In the genomic region with DNA sequence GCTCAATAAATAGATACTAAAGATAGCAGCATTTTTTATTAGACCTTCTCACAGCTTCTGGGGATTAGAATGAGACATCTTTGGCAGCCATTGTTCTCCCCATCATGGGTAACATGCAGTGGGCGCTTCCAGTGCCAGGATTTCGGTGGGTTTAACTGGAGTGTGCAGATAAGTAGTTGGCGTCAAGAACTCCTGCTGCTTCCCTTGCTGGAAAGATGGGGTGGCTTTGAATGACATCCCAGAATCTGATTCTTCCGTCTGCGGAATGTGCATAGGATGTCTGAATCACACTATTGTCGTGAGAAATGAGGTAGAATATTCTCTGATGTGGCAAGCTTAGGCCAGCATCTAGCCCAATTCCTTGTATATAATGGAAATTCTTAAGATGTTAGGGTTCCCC, we compare ENCODE assay signal across 24 cellular contexts. TPM values are rescaled to one million over a fixed set of nuclear protein-coding genes. Genes with fewer than 3 reads are reported as not detected.
DNase-seq lines count a peak whose midpoint lies in the region; TF ChIP-seq lines count a peak whose summit lies in the region.
"Had no signal": no experiment of that assay in that cellular context is flagged by ENCODE, and none has a peak within 500 bp of the region (broad histone marks: within the 10 kb centered on the region; RNA-seq: fewer than 3 reads in every experiment).

No MANE protein-coding gene starts in this region.

- no peak overlapping the region for H3K4me2 ChIP-seq in trophoblast cell (ENCODE audit: low read length)
- H3K4me2 ChIP-seq: BLaER1, KMS-11 had no signal

- H3K27ac ChIP-seq in breast epithelium (no peak overlapping the region), trophoblast cell (ENCODE audit: low read depth, low read length) (no peak overlapping the region)
- H3K27ac ChIP-seq: BLaER1, KMS-11, RWPE1 had no signal

- peak overlapping the region; percentile 40 for H3K4me3 Mint-ChIP-seq in T-helper 2 cell treated with Interferon-gamma antibody and Interleukin-4, amounts not matched to agents 5 μg/mL and 100 μg/mL, for 36 hours
- no peak overlapping the region for H3K4me3 Mint-ChIP-seq in MCF 10A (ENCODE audit: unreplicated experiment)
- H3K4me3 Mint-ChIP-seq in activated naive CD8-positive, alpha-beta T cell treated with anti-CD3 and anti-CD28 coated beads for 36 hours = no peak overlapping the region

- H3K36me3 Mint-ChIP-seq in T-helper 2 cell treated with Interferon-gamma antibody and Interleukin-4, amounts not matched to agents 5 μg/mL and 100 μg/mL, for 36 hours (ENCODE audit: low read depth) = peaks cover 78% of the 10 kb centered on the region
- peaks cover 38% of the 10 kb centered on the region for H3K36me3 Mint-ChIP-seq in MCF 10A (ENCODE audit: insufficient read depth, unreplicated experiment)
- H3K36me3 Mint-ChIP-seq in activated naive CD8-positive, alpha-beta T cell treated with anti-CD3 and anti-CD28 coated beads for 36 hours = peaks cover 87% of the 10 kb centered on the region

- peaks cover 12% of the 10 kb centered on the region for H3K79me2 ChIP-seq in trophoblast cell (ENCODE audit: control insufficient read depth, insufficient read depth, low read length, poor library complexity)

- H3K36me3 ChIP-seq in breast epithelium (no peaks in the 10 kb centered on the region), trophoblast cell (ENCODE audit: control insufficient read depth in 1 of 2, insufficient read depth in 2 of 2, low read length in 2 of 2) (peaks cover 21 to 30% of the 10 kb centered on the region in 2 experiments)

- no peak overlapping the region for H3K4me3 ChIP-seq in breast epithelium
- no peak overlapping the region for H3K4me3 ChIP-seq in trophoblast cell (ENCODE audit: low read depth, low read length)
- H3K4me3 ChIP-seq: BLaER1 had no signal

- peak overlapping the region; percentile 9 for H3K4ac ChIP-seq in trophoblast cell (ENCODE audit: low read depth, low read length)

- H3K18ac ChIP-seq in trophoblast cell (ENCODE audit: low read length) = no peak overlapping the region

- no peaks in the 10 kb centered on the region for H3K9me3 ChIP-seq in breast epithelium
- peaks cover 1% of the 10 kb centered on the region for H3K9me3 ChIP-seq in trophoblast cell (ENCODE audit: insufficient read depth, low read depth, low read length)
- H3K9me3 ChIP-seq: BLaER1 had no signal

- WGBS in trophoblast cell (ENCODE audit: extremely low coverage, insufficient coverage, insufficient read length) = no CpG with 5 or more reads among the region's 6 CpGs

- no peak overlapping the region for H3K23ac ChIP-seq in trophoblast cell (ENCODE audit: low read length)

- no peak overlapping the region for H2BK12ac ChIP-seq in trophoblast cell (ENCODE audit: low read length)

- H3K4me1 ChIP-seq in breast epithelium (no peaks in the 10 kb centered on the region), trophoblast cell (ENCODE audit: control insufficient read depth in 1 of 2, insufficient read depth in 2 of 2, low read length in 2 of 2) (peaks cover 0 to 2% of the 10 kb centered on the region in 2 experiments)

- H2AFZ ChIP-seq in trophoblast cell (ENCODE audit: insufficient read depth, low read length, poor library complexity) = no peak overlapping the region

- H4K91ac ChIP-seq in trophoblast cell (ENCODE audit: low read depth, low read length) = no peak overlapping the region

- CTCF ChIA-PET in MCF 10A (lab: Yijun Ruan, JAX) = interaction anchor here (1.3 kb wide), 1 partner anchor 21 kb away, joined by 3 read pairs; no protein-coding TSS in a partner anchor

- H3K14ac ChIP-seq in trophoblast cell (ENCODE audit: low read length) = no peak overlapping the region

- H3K27me3 Mint-ChIP-seq in T-helper 2 cell treated with Interferon-gamma antibody and Interleukin-4, amounts not matched to agents 5 μg/mL and 100 μg/mL, for 36 hours (ENCODE audit: low read depth) = no peaks in the 10 kb centered on the region
- H3K27me3 Mint-ChIP-seq in MCF 10A (ENCODE audit: insufficient read depth, unreplicated experiment) = no peaks in the 10 kb centered on the region
- H3K27me3 Mint-ChIP-seq in activated naive CD8-positive, alpha-beta T cell treated with anti-CD3 and anti-CD28 coated beads for 36 hours = no peaks in the 10 kb centered on the region

- no peaks in the 10 kb centered on the region for H3K79me1 ChIP-seq in trophoblast cell (ENCODE audit: low read length)

- no TSS peak for BruUV-seq in MCF 10A (replicated peaks; lab: Mats Ljungman, UMichigan)

- no peak overlapping the region for H2BK120ac ChIP-seq in trophoblast cell (ENCODE audit: insufficient read depth, low read length, poor library complexity)

- H4K12ac ChIP-seq in trophoblast cell (ENCODE audit: low read depth, low read length) = no peak overlapping the region

- H2BK5ac ChIP-seq in trophoblast cell (ENCODE audit: low read depth, low read length, poor library complexity) = no peak overlapping the region

- H3K4me1 Mint-ChIP-seq in T-helper 2 cell treated with Interferon-gamma antibody and Interleukin-4, amounts not matched to agents 5 μg/mL and 100 μg/mL, for 36 hours (ENCODE audit: low read depth) = peaks cover 85% of the 10 kb centered on the region
- H3K4me1 Mint-ChIP-seq in MCF 10A (ENCODE audit: insufficient read depth, unreplicated experiment) = peaks cover 23% of the 10 kb centered on the region
- peaks cover 88% of the 10 kb centered on the region for H3K4me1 Mint-ChIP-seq in activated naive CD8-positive, alpha-beta T cell treated with anti-CD3 and anti-CD28 coated beads for 36 hours

- no peaks in the 10 kb centered on the region for H3K9me3 Mint-ChIP-seq in T-helper 2 cell treated with Interferon-gamma antibody and Interleukin-4, amounts not matched to agents 5 μg/mL and 100 μg/mL, for 36 hours
- H3K9me3 Mint-ChIP-seq in MCF 10A (ENCODE audit: unreplicated experiment) = no peaks in the 10 kb centered on the region
- H3K9me3 Mint-ChIP-seq in activated naive CD8-positive, alpha-beta T cell treated with anti-CD3 and anti-CD28 coated beads for 36 hours = no peaks in the 10 kb centered on the region

- H3K27ac Mint-ChIP-seq in T-helper 2 cell treated with Interferon-gamma antibody and Interleukin-4, amounts not matched to agents 5 μg/mL and 100 μg/mL, for 36 hours = no peak overlapping the region
- peak overlapping the region; percentile 40 for H3K27ac Mint-ChIP-seq in MCF 10A (ENCODE audit: low read depth, unreplicated experiment)
- H3K27ac Mint-ChIP-seq in activated naive CD8-positive, alpha-beta T cell treated with anti-CD3 and anti-CD28 coated beads for 36 hours = peak overlapping the region; percentile 74

- no peak for DNase-seq in T-helper 2 cell treated with Interferon-gamma antibody and Interleukin-4, amounts not matched to agents 5 μg/mL and 100 μg/mL, for 36 hours (ENCODE audit: low spot score)
- DNase-seq in T-helper 2 cell = no peak
- DNase-seq in MCF 10A (ENCODE audit: unreplicated experiment) = no peak
- no peak for DNase-seq in breast epithelium (ENCODE audit: low spot score in 2 of 2)
- no peak for DNase-seq in activated naive CD8-positive, alpha-beta T cell treated with anti-CD3 and anti-CD28 coated beads for 36 hours
- no peak for DNase-seq in trophoblast cell
- no peak for DNase-seq in COR-L47 (lab: John Stamatoyannopoulos, UW)
- no peak for DNase-seq in SW480 (ENCODE audit: low spot score)
- DNase-seq: ACHN; DMS53; GF-D8; GOT3; IMR-90; NCI-H1105 treated with DMSO at 0.1 percent for 48 hours; NCI-H2029 treated with DMSO at 0.1 percent for 48 hours; NCI-H2171; NCI-H345; NCI-H524; NCI-H774; NK-92 treated with Interleukin-12 subunit alpha and Interleukin-12 subunit beta, amount 100 ng/mL, for 24 hours; SIG-M5 had no signal

- POLR2A ChIA-PET in MCF 10A (lab: Yijun Ruan, JAX) = no interaction called here

- H3K9ac ChIP-seq in trophoblast cell (ENCODE audit: low read length) = no peak overlapping the region
- H3K9ac ChIP-seq: BLaER1, KMS-11 had no signal

- H2AK5ac ChIP-seq in trophoblast cell (ENCODE audit: low read length) = no peak overlapping the region

- no peak overlapping the region for H4K8ac ChIP-seq in trophoblast cell (ENCODE audit: low read depth, low read length)

- no peaks in the 10 kb centered on the region for H3K27me3 ChIP-seq in breast epithelium
- no peaks in the 10 kb centered on the region for H3K27me3 ChIP-seq in trophoblast cell (ENCODE audit: insufficient read depth, low read length)
- H3K27me3 ChIP-seq: BLaER1 had no signal

- intact Hi-C loops in MCF 10A (cut with micrococcal nuclease) (no loop called here), breast epithelium (cut with DNase I; ENCODE audit: low total_unique reads) (no loop called here)

- TF ChIP-seq POLR2A in breast epithelium (IDR thresholded peaks at IDR 0.05) = no peak

- no peak for TF ChIP-seq CTCF in MCF 10A (IDR thresholded peaks at IDR 0.05; ENCODE audit: unreplicated experiment)
- TF ChIP-seq CTCF in breast epithelium (IDR thresholded peaks at IDR 0.05) = no peak

RNA-seq across cellular contexts. Expression of a gene that starts 7.3 kb away (rescaled TPM):
- 86.4 and 91.8 TPM in 2 replicates for total RNA-seq in MCF 10A (2022)
- total RNA-seq in breast epithelium = 10 to 100 TPM; 16.6 to 30.5 (median 20.9) TPM
- total RNA-seq in activated naive CD8-positive, alpha-beta T cell treated with anti-CD3 and anti-CD28 coated beads for 36 hours = 100 to 1,000 TPM; 506 to 523 TPM
- polyA plus RNA-seq in trophoblast cell (2013) = 51.7 and 53.8 TPM in 2 replicates

RNA-seq across cellular contexts. Expression of a gene that starts 41.6 kb away (rescaled TPM):
- total RNA-seq in MCF 10A (2022) (not detected in 2 replicates), breast epithelium (under 1 TPM in 2 of 3 donors, not detected in 1; under 0.01 to 0.33 TPM)
- total RNA-seq in activated naive CD8-positive, alpha-beta T cell treated with anti-CD3 and anti-CD28 coated beads for 36 hours = not detected
- 0.40 and 0.42 TPM in 2 replicates for polyA plus RNA-seq in trophoblast cell (2013)
